ENCODE assay signal across 3 cellular contexts in the genomic region with DNA sequence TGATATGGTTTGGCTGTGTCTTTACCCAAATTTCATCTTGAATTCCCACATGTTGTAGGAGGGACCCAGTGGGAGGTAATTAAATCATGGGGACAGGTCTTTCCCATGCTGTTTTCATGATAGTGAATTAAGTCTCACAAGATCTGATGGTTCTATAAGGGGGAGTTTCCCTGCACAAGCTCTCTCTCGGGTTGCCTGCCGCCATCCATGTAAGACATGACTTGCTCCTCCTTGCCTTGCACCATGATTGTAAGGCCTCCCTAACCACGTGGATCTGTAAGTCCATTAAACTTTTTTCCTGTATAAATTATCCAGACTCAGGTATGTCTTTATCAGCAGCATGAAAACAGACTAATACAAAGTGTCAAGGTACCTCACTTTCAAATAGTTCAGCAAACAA. TPM values are rescaled to one million over a fixed set of nuclear protein-coding genes. Genes with fewer than 3 reads are reported as not detected.
"Had no signal": no experiment of that assay in that cellular context is flagged by ENCODE, and none has a peak within 500 bp of the region (broad histone marks: within the 10 kb centered on the region; RNA-seq: fewer than 3 reads in every experiment).

No MANE protein-coding gene starts in this region.

RNA-seq across cellular contexts. Expression of a gene that starts 35.0 kb away (rescaled TPM):
- total RNA-seq: LHCN-M2, MCF 10A, NCI-H460 had no signal
